ENCODE assay signal across 1 cellular context in the genomic region with DNA sequence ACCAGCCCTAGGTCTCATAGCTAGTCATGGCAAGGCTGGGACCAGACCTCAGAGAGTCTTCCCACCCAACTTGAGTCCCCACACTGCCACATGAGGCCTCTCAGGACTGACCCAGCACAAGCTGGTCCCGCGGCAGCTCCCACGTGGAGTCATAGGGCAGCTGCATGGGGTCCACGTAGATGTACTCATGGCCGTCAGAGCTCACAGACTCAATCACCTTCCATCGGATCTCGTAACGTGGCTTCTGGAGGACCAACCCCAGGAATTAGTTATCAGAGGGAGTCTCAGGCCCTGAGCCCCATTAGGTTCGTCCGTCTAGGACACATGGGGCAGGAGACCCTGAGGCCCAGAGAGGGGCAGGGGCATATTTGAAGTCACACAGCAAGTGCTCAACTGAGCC.
TF ChIP-seq lines count a peak whose summit lies in the region.

No MANE protein-coding gene starts in this region.

TF ChIP-seq in HepG2, 621 proteins besides CTCF, POLR2A, EP300 and RAD21:
- TF ChIP-seq ZNF768 (CRISPR knock-in tag; IDR thresholded peaks at IDR 0.05), result peak; percentile 79
- TF ChIP-seq ZNF3 (CRISPR knock-in tag; IDR thresholded peaks at IDR 0.05), result no peak
- TF ChIP-seq GABPA (IDR thresholded peaks at IDR 0.05; ENCODE audit: low read depth, low read length), result no peak
- no peak for TF ChIP-seq GABPA (CRISPR knock-in tag; IDR thresholded peaks at IDR 0.05; ENCODE audit: low read depth)
- TF ChIP-seq ZNF331 (CRISPR knock-in tag; IDR thresholded peaks at IDR 0.05), result no peak
TF ChIP-seq in HepG2: peak in this region for 1.
